8 cellular contexts compared by ENCODE assay signal in genomic region chr1:38608202-38608864, GRCh38.
A peak's percentile ranks its signal among the peaks of the same experiment; 100 is the strongest.
DNase-seq lines count a peak whose midpoint lies in the region; ATAC-seq and TF ChIP-seq lines count a peak whose summit lies in the region.

No MANE protein-coding gene starts in this region.

- peaks cover 5% of the 10 kb centered on the region for H3K9me3 Mint-ChIP-seq in glutamatergic neuron (ENCODE audit: unreplicated experiment)

- no peak overlapping the region for H3K27ac ChIP-seq in 22Rv1
- no peak overlapping the region for H3K27ac ChIP-seq in Panc1 (ENCODE audit: low read length)

- peaks cover 3% of the 10 kb centered on the region; the same call in 1 of the 2 replicates for H3K27me3 ChIP-seq in Panc1 (ENCODE audit: control insufficient read depth, insufficient read depth, low read length)

- BruUV-seq in Panc1 (replicated peaks; lab: Mats Ljungman, UMichigan) = no TSS peak

- no peaks in the 10 kb centered on the region for H3K36me3 ChIP-seq in Panc1 (ENCODE audit: control insufficient read depth, insufficient read depth, low read length)

- no peak overlapping the region for H3K4me3 ChIP-seq in Panc1 (ENCODE audit: low read depth in 2 of 2, low read length in 2 of 2)

- TF ChIP-seq CTCF in 22Rv1 (IDR thresholded peaks at IDR 0.05) (peak; percentile 48), GM10248 (IDR thresholded peaks at IDR 0.05; ENCODE audit: control extremely low read depth, extremely low read depth, low read depth, missing control alignments) (peak; percentile 60), Panc1 (IDR thresholded peaks at IDR 0.05) (peak; percentile 67), glutamatergic neuron (IDR thresholded peaks at IDR 0.05; ENCODE audit: partially characterized antibody, unreplicated experiment) (peak; percentile 84), omental fat pad (IDR thresholded peaks at IDR 0.05) (no peak)

- peaks cover 17% of the 10 kb centered on the region for H3K27me3 Mint-ChIP-seq in glutamatergic neuron (ENCODE audit: unreplicated experiment)

- in situ Hi-C loops in Panc1 (cut with HindIII; ENCODE audit: low pct_unique_long_range_greater_than_20kb, low sequenced_read_pairs) = no loop called here

- no peak overlapping the region for H3K4me3 Mint-ChIP-seq in glutamatergic neuron (ENCODE audit: unreplicated experiment)

- DNase-seq in GM10248 (ENCODE audit: extremely low spot score) (peak; percentile 65), Panc1 (ENCODE audit: low read depth, low spot score) (no peak), glutamatergic neuron (peak; percentile 79), omental fat pad (ENCODE audit: low spot score) (no peak), sciatic nerve (ENCODE audit: low spot score) (no peak), hippocampal formation (lab: John Stamatoyannopoulos, UW) (no peak)

- no peak overlapping the region for H3K27ac Mint-ChIP-seq in glutamatergic neuron (ENCODE audit: unreplicated experiment)

- H3K36me3 Mint-ChIP-seq in glutamatergic neuron (ENCODE audit: unreplicated experiment) = no peaks in the 10 kb centered on the region

- intact Hi-C loops in Panc1 (cut with micrococcal nuclease; ENCODE audit: unreplicated experiment) (no loop called here), sciatic nerve (cut with DNase I) (loop anchor here (5.0 kb wide), 1 partner anchor 1704 kb away; no protein-coding TSS in a partner anchor)

- CTCF ChIA-PET in GM10248 (lab: Yijun Ruan, JAX) (interaction anchor here (0.7 to 1.9 kb wide), 4 partner anchors 13 to 358 kb away, joined by 3 to 10 read pairs (median 3); no protein-coding TSS in a partner anchor), Panc1 (lab: Charles Lee) (no interaction called here)

- no peak for ATAC-seq in Panc1
- no peak for ATAC-seq in omental fat pad (ENCODE audit: low FRiP score)
- no peak for ATAC-seq in GM18867 (IDR thresholded peaks at IDR 0.05; ENCODE audit: unreplicated experiment)
- ATAC-seq in sciatic nerve = no peak

- no peaks in the 10 kb centered on the region for H3K9me3 ChIP-seq in Panc1 (ENCODE audit: control insufficient read depth, insufficient read depth, low read depth, low read length)

- H3K4me1 Mint-ChIP-seq in glutamatergic neuron (ENCODE audit: low read depth, unreplicated experiment) = peaks cover 40% of the 10 kb centered on the region

- no peaks in the 10 kb centered on the region for H3K4me1 ChIP-seq in Panc1 (ENCODE audit: control insufficient read depth, insufficient read depth, low read length)

- POLR2A ChIA-PET in GM10248 (lab: Yijun Ruan, JAX) (no interaction called here), Panc1 (lab: Charles Lee) (no interaction called here)

Comparison
In these comparisons a context has a peak if more than half of its experiments do, and no peak if none do; other contexts are left out.
1. CTCF ChIP-seq: peak in 22Rv1 (single experiment), GM10248 (single experiment), Panc1 (single experiment) and glutamatergic neuron (single experiment); none in omental fat pad (0 of 3).
2. DNase-seq: peak in GM10248 (single experiment) and glutamatergic neuron (single experiment); none in Panc1 (single experiment), omental fat pad (single experiment), sciatic nerve (single experiment) and hippocampal formation (0 of 2).